In genomic region chr10:3102721-3103410, GRCh38 we compare ENCODE assay signal across 11 cellular contexts. TPM values are rescaled to one million over a fixed set of nuclear protein-coding genes. Genes with fewer than 3 reads are reported as not detected.
DNase-seq lines count a peak whose midpoint lies in the region; ATAC-seq and TF ChIP-seq lines count a peak whose summit lies in the region.
"Had no signal": no experiment of that assay in that cellular context is flagged by ENCODE, and none has a peak within 500 bp of the region (broad histone marks: within the 10 kb centered on the region; RNA-seq: fewer than 3 reads in every experiment).

No MANE protein-coding gene starts in this region.

- ATAC-seq in Right ventricle myocardium superior (ENCODE audit: poor library complexity) (no peak), right lobe of liver (peak; percentile 55 to 82 (median 78)), upper lobe of left lung (ENCODE audit: low FRiP score in 2 of 2) (no peak), GM21360 (IDR thresholded peaks at IDR 0.05; ENCODE audit: unreplicated experiment) (no peak), HG03045 (IDR thresholded peaks at IDR 0.05; ENCODE audit: unreplicated experiment) (no peak)
- ATAC-seq: T-helper 17 cell had no signal

- H3K27me3 ChIP-seq in right atrium auricular region (no peaks in the 10 kb centered on the region), right lobe of liver (no peaks in the 10 kb centered on the region), upper lobe of left lung (no peaks in the 10 kb centered on the region)
- H3K27me3 ChIP-seq: BE2C had no signal

- H3K4me1 ChIP-seq in right atrium auricular region: peaks cover 0 to 30% of the 10 kb centered on the region in 2 donors
- peaks cover 0 to 14% (median 6%) of the 10 kb centered on the region in 4 donors for H3K4me1 ChIP-seq in right lobe of liver
- H3K4me1 ChIP-seq in upper lobe of left lung: peaks cover 0 to 16% (median 2%) of the 10 kb centered on the region in 4 donors
- H3K4me1 ChIP-seq: BE2C had no signal

- H3K27ac ChIP-seq in right atrium auricular region: peak overlapping the region; percentile 47 to 72
- peak overlapping the region; percentile 70 to 84 (median 75) for H3K27ac ChIP-seq in right lobe of liver
- H3K27ac ChIP-seq in upper lobe of left lung: peak overlapping the region in 3 of 4 donors; percentile 0 to 40 (median 35)

- 25% methylated on average over 8 of the region's 19 CpGs for WGBS in right lobe of liver (ENCODE audit: insufficient coverage, low coverage, low lambda C conversion rate, missing lambda C conversion rate)
- 45 to 74% methylated on average over 10 to 19 of the region's 19 CpGs for WGBS in upper lobe of left lung, 2 donors

- H3K36me3 ChIP-seq in right atrium auricular region (peaks cover 15% of the 10 kb centered on the region), right lobe of liver (no peaks in the 10 kb centered on the region), upper lobe of left lung (peaks cover 0 to 4% (median 0%) of the 10 kb centered on the region in 4 donors)
- H3K36me3 ChIP-seq: BE2C had no signal

- no peak overlapping the region for H3K4me3 ChIP-seq in right atrium auricular region
- peak overlapping the region in 2 of 3 donors; percentile 4 to 33 for H3K4me3 ChIP-seq in right lobe of liver
- H3K4me3 ChIP-seq in upper lobe of left lung: no peak overlapping the region

- TF ChIP-seq CTCF in right atrium auricular region (IDR thresholded peaks at IDR 0.05) (no peak), chondrocyte (IDR thresholded peaks at IDR 0.05) (no peak), right lobe of liver (IDR thresholded peaks at IDR 0.05) (no peak), upper lobe of left lung (IDR thresholded peaks at IDR 0.05) (no peak)

- DNase-seq in right atrium auricular region (ENCODE audit: low spot score): no peak
- DNase-seq in Right ventricle myocardium superior: no peak
- peak; percentile 69 for DNase-seq in chondrocyte (ENCODE audit: low spot score)
- peak; percentile 67 to 78 (median 72) for DNase-seq in right lobe of liver
- DNase-seq in upper lobe of left lung: no peak
- DNase-seq in NCI-H526 treated with DMSO at 0.1 percent for 48 hours (lab: John Stamatoyannopoulos, UW): no peak
- DNase-seq: BE2C, NCI-H187, T-helper 17 cell had no signal

- H3K9me3 ChIP-seq in right atrium auricular region (no peaks in the 10 kb centered on the region), right lobe of liver (no peaks in the 10 kb centered on the region), upper lobe of left lung (no peaks in the 10 kb centered on the region)
- H3K9me3 ChIP-seq: BE2C had no signal

- H3K27ac Mint-ChIP-seq in chondrocyte (ENCODE audit: unreplicated experiment): peak overlapping the region; percentile 24
- H3K27ac Mint-ChIP-seq: T-helper 17 cell had no signal

- peaks cover 31% of the 10 kb centered on the region for H3K4me1 Mint-ChIP-seq in chondrocyte (ENCODE audit: low read depth)

- H3K27me3 Mint-ChIP-seq in chondrocyte (ENCODE audit: low read depth): no peaks in the 10 kb centered on the region
- H3K27me3 Mint-ChIP-seq: T-helper 17 cell had no signal

- H3K9me3 Mint-ChIP-seq in chondrocyte (ENCODE audit: low read depth): no peaks in the 10 kb centered on the region

- TF ChIP-seq EP300 in upper lobe of left lung (IDR thresholded peaks at IDR 0.05): no peak

- intact Hi-C loops in Right ventricle myocardium superior (cut with DNase I) (loop anchor here (5.0 kb wide), 1 partner anchor 36 kb away; the partner anchor contains the start of gene PFKP), right lobe of liver (cut with DNase I) (no loop called here)

- peaks cover 38% of the 10 kb centered on the region for H3K36me3 Mint-ChIP-seq in chondrocyte (ENCODE audit: low read depth)

- peak; percentile 23 for TF ChIP-seq POLR2A in right lobe of liver (IDR thresholded peaks at IDR 0.05)
- TF ChIP-seq POLR2A in upper lobe of left lung (IDR thresholded peaks at IDR 0.05): no peak

- H3K4me3 Mint-ChIP-seq in chondrocyte (ENCODE audit: unreplicated experiment): no peak overlapping the region
- H3K4me3 Mint-ChIP-seq: T-helper 17 cell had no signal

RNA-seq across cellular contexts. Expression of gene PFKP, which starts 35.5 kb away (rescaled TPM):
- total RNA-seq in right atrium auricular region (100 to 1,000 TPM in 1 of 2 donors, 10 to 100 TPM in 1; 55.2 to 119 TPM), Right ventricle myocardium superior (155 TPM), chondrocyte (151 to 188 TPM (median 182 TPM) in 3 replicates), right lobe of liver (10 to 100 TPM in 3 of 6 experiments, 1 to 10 TPM in 2, under 1 TPM in 1; 0.66 to 24.1 (median 9.2) TPM), upper lobe of left lung (10 to 100 TPM; 18.9 to 42.1 (median 30.8) TPM)

Comparison
In these comparisons a context has a peak if more than half of its experiments do, and no peak if none do; other contexts are left out.
1. DNase-seq: peak in chondrocyte (single experiment) and right lobe of liver (3 of 3); none in right atrium auricular region (single experiment), Right ventricle myocardium superior (single experiment), upper lobe of left lung (0 of 2) and NCI-H526 treated with DMSO at 0.1 percent for 48 hours (single experiment).
2. H3K4me3 ChIP-seq: peak in right lobe of liver (2 of 3); none in right atrium auricular region (0 of 2) and upper lobe of left lung (0 of 4).
3. ATAC-seq: peak in right lobe of liver (4 of 4); none in Right ventricle myocardium superior (single experiment), upper lobe of left lung (0 of 2), GM21360 (single experiment) and HG03045 (single experiment).
4. Peak in every context shown above with its lines, with median percentiles within 50 percentile points of each other: H3K27ac ChIP-seq.